ENCODE assay signal across 7 cellular contexts in the genomic region with DNA sequence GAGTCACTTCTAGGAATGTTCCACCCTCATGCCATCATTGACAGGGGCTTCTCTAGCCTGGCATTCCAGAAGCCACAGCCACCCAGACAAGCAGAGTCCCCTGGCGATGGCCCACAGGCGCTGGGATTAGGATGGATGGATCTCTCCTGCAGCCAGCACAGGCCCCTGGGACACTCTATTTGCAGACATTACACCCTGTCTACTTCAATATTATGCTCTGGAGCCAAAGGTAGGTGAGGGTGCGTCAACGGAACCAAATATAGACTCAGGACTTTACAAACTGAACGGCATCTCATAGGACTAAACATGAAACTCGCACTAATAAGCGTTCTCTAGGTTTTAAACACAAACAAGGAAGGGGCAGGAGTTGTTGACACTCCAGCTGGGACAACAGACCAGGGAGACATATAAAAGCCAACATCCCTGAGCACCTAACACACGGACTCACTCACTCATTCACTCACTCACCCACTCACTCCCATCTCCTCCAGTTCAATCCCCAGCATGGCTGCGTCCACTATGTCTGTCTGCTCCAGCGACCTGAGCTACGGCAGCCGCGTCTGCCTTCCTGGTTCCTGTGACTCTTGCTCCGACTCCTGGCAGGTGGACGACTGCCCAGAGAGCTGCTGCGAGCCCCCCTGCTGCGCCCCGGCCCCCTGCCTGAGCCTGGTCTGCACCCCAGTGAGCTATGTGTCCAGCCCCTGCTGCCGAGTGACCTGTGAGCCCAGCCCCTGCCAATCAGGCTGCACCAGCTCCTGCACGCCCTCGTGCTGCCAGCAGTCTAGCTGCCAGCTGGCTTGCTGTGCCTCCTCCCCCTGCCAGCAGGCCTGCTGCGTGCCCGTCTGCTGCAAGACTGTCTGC. TPM values are rescaled to one million over a fixed set of nuclear protein-coding genes. Genes with fewer than 3 reads are reported as not detected.
"Had no signal": no experiment of that assay in that cellular context is flagged by ENCODE, and none has a peak within 500 bp of the region (broad histone marks: within the 10 kb centered on the region; RNA-seq: fewer than 3 reads in every experiment).

Gene KRTAP10-7 (plus strand): TSS at position 480 of the 861 bp plus-strand sequence. CDS start 25 bp downstream, at position 505.

RNA-seq across cellular contexts. Expression of gene KRTAP10-7, which starts in this region (rescaled TPM):
- total RNA-seq: activated CD4-positive, alpha-beta memory T cell treated with anti-CD3 and anti-CD28 coated beads, Interleukin-2, amount 10 ng/mL, durations not matched to agents 7 days and 5 days; activated CD8-positive, alpha-beta memory T cell treated with anti-CD3 and anti-CD28 coated beads, Interleukin-2, amount 10 ng/mL, durations not matched to agents 7 days and 5 days; bronchial epithelial cell; LHCN-M2; OCI-LY7; PC-9; Right ventricle myocardium superior had no signal
